ENCODE assay signal across 24 cellular contexts in genomic region chr9:105319514-105319863, GRCh38.
DNase-seq lines count a peak whose midpoint lies in the region; ATAC-seq and TF ChIP-seq lines count a peak whose summit lies in the region.
"Had no signal": no experiment of that assay in that cellular context is flagged by ENCODE, and none has a peak within 500 bp of the region (broad histone marks: within the 10 kb centered on the region; RNA-seq: fewer than 3 reads in every experiment).

No MANE protein-coding gene starts in this region.

- no peaks in the 10 kb centered on the region for H3K9me3 Mint-ChIP-seq in nephron
- H3K9me3 Mint-ChIP-seq: activated T-cell treated with anti-CD3 and anti-CD28 coated beads, Interleukin-2, amount 50 U/mL, for 72 hours; effector memory CD8-positive, alpha-beta T cell had no signal

- H3K36me3 ChIP-seq in BLaER1 (0 out of 2 replicates have a peak, but pooled peaks cover 7% of the 10 kb centered on the region), OCI-LY3 (replicated peaks; ENCODE audit: low read depth, low read length) (peaks cover 29% of the 10 kb centered on the region), hepatocyte (replicated peaks; ENCODE audit: insufficient read depth, low read depth) (no peaks in the 10 kb centered on the region), SJCRH30 (no peaks in the 10 kb centered on the region), MG63 (no peaks in the 10 kb centered on the region)
- H3K36me3 ChIP-seq: thoracic aorta had no signal

- no peak overlapping the region for H3K9ac ChIP-seq in BLaER1
- peak overlapping the region; percentile 54; the same call in 1 of the 2 replicates for H3K9ac ChIP-seq in OCI-LY3 (ENCODE audit: low read length)

- H3K9me3 ChIP-seq in BLaER1: no peaks in the 10 kb centered on the region
- no peaks in the 10 kb centered on the region for H3K9me3 ChIP-seq in OCI-LY3 (ENCODE audit: insufficient read depth, low read length)
- H3K9me3 ChIP-seq in hepatocyte (ENCODE audit: low read depth): no peaks in the 10 kb centered on the region
- H3K9me3 ChIP-seq in SJCRH30 (replicated peaks): no peaks in the 10 kb centered on the region
- no peaks in the 10 kb centered on the region for H3K9me3 ChIP-seq in MG63
- H3K9me3 ChIP-seq: heart left ventricle, neutrophil, thoracic aorta had no signal

- H4K20me1 ChIP-seq in BLaER1: no peaks in the 10 kb centered on the region
- H4K20me1 ChIP-seq in OCI-LY3 (ENCODE audit: insufficient read depth, low read length): no peaks in the 10 kb centered on the region
- H4K20me1 ChIP-seq in hepatocyte (ENCODE audit: insufficient read depth, poor library complexity, severe bottlenecking): no peaks in the 10 kb centered on the region

- H2AFZ ChIP-seq in OCI-LY3 (ENCODE audit: low read depth, low read length): no peak overlapping the region
- no peak overlapping the region for H2AFZ ChIP-seq in hepatocyte

- no peak overlapping the region for H3K4me3 Mint-ChIP-seq in nephron
- H3K4me3 Mint-ChIP-seq: activated CD8-positive, alpha-beta memory T cell treated with anti-CD3 and anti-CD28 coated beads, Interleukin-2, amount 10 ng/mL, durations not matched to agents 7 days and 5 days; activated T-cell treated with anti-CD3 and anti-CD28 coated beads, Interleukin-2, amount 50 U/mL, for 72 hours; effector memory CD8-positive, alpha-beta T cell had no signal

- DNase-seq in hepatocyte (ENCODE audit: low spot score) (peak; percentile 27), dermis blood vessel endothelial cell (no peak), SJCRH30 (no peak), MG63 (no peak)
- DNase-seq: activated CD4-positive, alpha-beta T cell treated with anti-CD3 and anti-CD28 coated beads, Interleukin-2, amount 50 U/mL, for 1 hour; activated CD8-positive, alpha-beta memory T cell treated with anti-CD3 and anti-CD28 coated beads, Interleukin-2, amount 10 ng/mL, durations not matched to agents 7 days and 5 days; activated naive CD4-positive, alpha-beta T cell; activated T-cell treated with anti-CD3 and anti-CD28 coated beads, Interleukin-2, amount 50 U/mL, for 72 hours; cerebellar nuclear complex; DND-41; effector memory CD8-positive, alpha-beta T cell; erythroblast; heart left ventricle; kidney glomerular epithelial cell; NCI-H1436 treated with DMSO at 0.1 percent for 48 hours; Right ventricle myocardium superior; stimulated activated naive CD4-positive, alpha-beta T cell treated with Interleukin-2 at 50 U/mL for 16 hours; WERI-Rb-1 had no signal

- H3K4me2 ChIP-seq in BLaER1 (peak overlapping the region; percentile 71), OCI-LY3 (ENCODE audit: low read length) (peak overlapping the region; percentile 82), hepatocyte (peak overlapping the region; percentile 59)

- H3K4me3 ChIP-seq in BLaER1: no peak overlapping the region
- no peak overlapping the region for H3K4me3 ChIP-seq in OCI-LY3 (ENCODE audit: low read length)
- H3K4me3 ChIP-seq in hepatocyte: no peak overlapping the region
- H3K4me3 ChIP-seq in SJCRH30: no peak overlapping the region
- H3K4me3 ChIP-seq in MG63: no peak overlapping the region
- H3K4me3 ChIP-seq: heart left ventricle, thoracic aorta had no signal

- peak overlapping the region; percentile 66 to 93 (median 89) for H3K27ac Mint-ChIP-seq in nephron
- H3K27ac Mint-ChIP-seq: activated CD8-positive, alpha-beta memory T cell treated with anti-CD3 and anti-CD28 coated beads, Interleukin-2, amount 10 ng/mL, durations not matched to agents 7 days and 5 days; activated T-cell treated with anti-CD3 and anti-CD28 coated beads, Interleukin-2, amount 50 U/mL, for 72 hours; effector memory CD8-positive, alpha-beta T cell had no signal

- H3K4me1 ChIP-seq in BLaER1: peaks cover 15% of the 10 kb centered on the region
- peaks cover 63% of the 10 kb centered on the region for H3K4me1 ChIP-seq in OCI-LY3 (ENCODE audit: low read length)
- peaks cover 10% of the 10 kb centered on the region for H3K4me1 ChIP-seq in hepatocyte (ENCODE audit: insufficient read depth)
- no peaks in the 10 kb centered on the region for H3K4me1 ChIP-seq in SJCRH30
- H3K4me1 ChIP-seq: heart left ventricle had no signal

- no peaks in the 10 kb centered on the region for H3K9me2 ChIP-seq in hepatocyte (replicated peaks; ENCODE audit: insufficient read depth)

- H3K27ac ChIP-seq in BLaER1 (no peak overlapping the region), OCI-LY3 (ENCODE audit: low read length) (peak overlapping the region; percentile 80), hepatocyte (peak overlapping the region; percentile 89), SJCRH30 (no peak overlapping the region)
- H3K27ac ChIP-seq: heart left ventricle, neutrophil, thoracic aorta, WERI-Rb-1 had no signal

- peaks cover 10% of the 10 kb centered on the region; the same call in 1 of the 2 replicates for H3K79me2 ChIP-seq in OCI-LY3 (ENCODE audit: low read length)
- peaks cover 16% of the 10 kb centered on the region for H3K79me2 ChIP-seq in hepatocyte

- H3K4me1 Mint-ChIP-seq in nephron: no peaks in the 10 kb centered on the region
- H3K4me1 Mint-ChIP-seq: activated CD8-positive, alpha-beta memory T cell treated with anti-CD3 and anti-CD28 coated beads, Interleukin-2, amount 10 ng/mL, durations not matched to agents 7 days and 5 days had no signal

- TF ChIP-seq CTCF in OCI-LY3 (IDR thresholded peaks at IDR 0.05; ENCODE audit: low read depth, low read length) (no peak), hepatocyte (IDR thresholded peaks at IDR 0.05; ENCODE audit: poor library complexity) (no peak), nephron (IDR thresholded peaks at IDR 0.05; ENCODE audit: unreplicated experiment in 3 of 3) (no peak)

- no peak for ATAC-seq in HG03135 (IDR thresholded peaks at IDR 0.05; ENCODE audit: unreplicated experiment)
- ATAC-seq: activated CD8-positive, alpha-beta memory T cell treated with anti-CD3 and anti-CD28 coated beads, Interleukin-2, amount 10 ng/mL, durations not matched to agents 7 days and 5 days; activated T-cell treated with anti-CD3 and anti-CD28 coated beads, Interleukin-2, amount 50 U/mL, for 72 hours; effector memory CD8-positive, alpha-beta T cell; heart left ventricle had no signal

- WGBS in hepatocyte (ENCODE audit: low lambda C conversion rate, missing lambda C conversion rate): 66% methylated on average over 3 of the region's 3 CpGs

- H3K27me3 Mint-ChIP-seq in nephron (ENCODE audit: low read depth): no peaks in the 10 kb centered on the region
- H3K27me3 Mint-ChIP-seq: activated CD8-positive, alpha-beta memory T cell treated with anti-CD3 and anti-CD28 coated beads, Interleukin-2, amount 10 ng/mL, durations not matched to agents 7 days and 5 days; effector memory CD8-positive, alpha-beta T cell had no signal

- H3K27me3 ChIP-seq in BLaER1 (no peaks in the 10 kb centered on the region), OCI-LY3 (ENCODE audit: low read depth, low read length) (no peaks in the 10 kb centered on the region), hepatocyte (no peaks in the 10 kb centered on the region), SJCRH30 (no peaks in the 10 kb centered on the region), MG63 (no peaks in the 10 kb centered on the region)
- H3K27me3 ChIP-seq: heart left ventricle, neutrophil had no signal

- H3K36me3 Mint-ChIP-seq in nephron (ENCODE audit: low read depth): no peaks in the 10 kb centered on the region
- H3K36me3 Mint-ChIP-seq: activated CD8-positive, alpha-beta memory T cell treated with anti-CD3 and anti-CD28 coated beads, Interleukin-2, amount 10 ng/mL, durations not matched to agents 7 days and 5 days had no signal

Comparison
In these comparisons a context has a peak if more than half of its experiments do, and no peak if none do; other contexts are left out.
1. H3K27ac ChIP-seq: peak in OCI-LY3 (single experiment) and hepatocyte (single experiment); none in BLaER1 (single experiment) and SJCRH30 (single experiment).
2. Peak in every context shown above with its lines, with median percentiles within 50 percentile points of each other: H3K4me2 ChIP-seq.